8 cellular contexts compared by ENCODE assay signal in genomic region chr7:7567898-7568531, GRCh38. TPM values are rescaled to one million over a fixed set of nuclear protein-coding genes. Genes with fewer than 3 reads are reported as not detected.
DNase-seq lines count a peak whose midpoint lies in the region; ATAC-seq and TF ChIP-seq lines count a peak whose summit lies in the region.

No MANE protein-coding gene starts in this region.

- no peak for TF ChIP-seq CTCF in type B pancreatic cell (conservative IDR thresholded peaks at IDR 0.05)

- H3K27ac Mint-ChIP-seq in activated T-cell treated with anti-CD3 and anti-CD28 coated beads, Interleukin-2, amount 50 U/mL, for 72 hours: peak overlapping the region; percentile 84
- peak overlapping the region; percentile 73 for H3K27ac Mint-ChIP-seq in activated T-helper 1 cell treated with anti-CD3 and anti-CD28 coated beads, Interleukin-12 subunit alpha, Interleukin-12 subunit beta, Interleukin-2, Interleukin-4 antibody, amounts not matched to agents 30 ng/mL and 10 ng/mL and 1 ng/mL, durations not matched to agents 14 hours and 24 hours and 36 hours
- H3K27ac Mint-ChIP-seq in type B pancreatic cell: peak overlapping the region; percentile 90

- H3K9me3 Mint-ChIP-seq in activated T-cell treated with anti-CD3 and anti-CD28 coated beads, Interleukin-2, amount 50 U/mL, for 72 hours: no peaks in the 10 kb centered on the region
- no peaks in the 10 kb centered on the region for H3K9me3 Mint-ChIP-seq in activated T-helper 1 cell treated with anti-CD3 and anti-CD28 coated beads, Interleukin-12 subunit alpha, Interleukin-12 subunit beta, Interleukin-2, Interleukin-4 antibody, amounts not matched to agents 30 ng/mL and 10 ng/mL and 1 ng/mL, durations not matched to agents 14 hours and 24 hours and 36 hours
- H3K9me3 Mint-ChIP-seq in type B pancreatic cell: peaks cover 6% of the 10 kb centered on the region

- peaks cover 39% of the 10 kb centered on the region for H3K4me1 Mint-ChIP-seq in activated T-cell treated with anti-CD3 and anti-CD28 coated beads, Interleukin-2, amount 50 U/mL, for 72 hours (ENCODE audit: low read depth)
- peaks cover 40% of the 10 kb centered on the region for H3K4me1 Mint-ChIP-seq in activated T-helper 1 cell treated with anti-CD3 and anti-CD28 coated beads, Interleukin-12 subunit alpha, Interleukin-12 subunit beta, Interleukin-2, Interleukin-4 antibody, amounts not matched to agents 30 ng/mL and 10 ng/mL and 1 ng/mL, durations not matched to agents 14 hours and 24 hours and 36 hours (ENCODE audit: low read depth)
- H3K4me1 Mint-ChIP-seq in type B pancreatic cell (ENCODE audit: unreplicated experiment): peaks cover 25% of the 10 kb centered on the region

- peak overlapping the region; percentile 76 to 98 for H3K4me3 Mint-ChIP-seq in activated T-cell treated with anti-CD3 and anti-CD28 coated beads, Interleukin-2, amount 50 U/mL, for 72 hours
- H3K4me3 Mint-ChIP-seq in activated T-helper 1 cell treated with anti-CD3 and anti-CD28 coated beads, Interleukin-12 subunit alpha, Interleukin-12 subunit beta, Interleukin-2, Interleukin-4 antibody, amounts not matched to agents 30 ng/mL and 10 ng/mL and 1 ng/mL, durations not matched to agents 14 hours and 24 hours and 36 hours: peak overlapping the region; percentile 88
- H3K4me3 Mint-ChIP-seq in type B pancreatic cell: peak overlapping the region; percentile 88

- ATAC-seq in activated T-cell treated with anti-CD3 and anti-CD28 coated beads, Interleukin-2, amount 50 U/mL, for 72 hours (replicated peaks in 1 of 2): no peak
- no peak for ATAC-seq in HG03135 (IDR thresholded peaks at IDR 0.05; ENCODE audit: unreplicated experiment)

- DNase-seq in activated T-cell treated with anti-CD3 and anti-CD28 coated beads, Interleukin-2, amount 50 U/mL, for 72 hours: no peak
- DNase-seq in activated T-cell treated with anti-CD3 and anti-CD28 coated beads, Interleukin-2, amount 50 U/mL, for 1 hour: no peak
- no peak for DNase-seq in activated T-helper 1 cell treated with anti-CD3 and anti-CD28 coated beads, Interleukin-12 subunit alpha, Interleukin-12 subunit beta, Interleukin-2, Interleukin-4 antibody, amounts not matched to agents 30 ng/mL and 10 ng/mL and 1 ng/mL, durations not matched to agents 14 hours and 24 hours and 36 hours (ENCODE audit: low spot score)
- DNase-seq in left kidney (ENCODE audit: low read depth, low spot score): peak; percentile 13
- no peak for DNase-seq in type B pancreatic cell (ENCODE audit: extremely low spot score, unreplicated experiment)
- DNase-seq in activated CD4-positive, CD25-positive, alpha-beta regulatory T cell (lab: John Stamatoyannopoulos, UW): no peak
- DNase-seq in COR-L47 (lab: John Stamatoyannopoulos, UW): no peak

- peaks cover 3 to 8% of the 10 kb centered on the region in 2 donors for H3K36me3 Mint-ChIP-seq in activated T-cell treated with anti-CD3 and anti-CD28 coated beads, Interleukin-2, amount 50 U/mL, for 72 hours (ENCODE audit: insufficient read depth in 2 of 2)
- peaks cover 25% of the 10 kb centered on the region for H3K36me3 Mint-ChIP-seq in activated T-helper 1 cell treated with anti-CD3 and anti-CD28 coated beads, Interleukin-12 subunit alpha, Interleukin-12 subunit beta, Interleukin-2, Interleukin-4 antibody, amounts not matched to agents 30 ng/mL and 10 ng/mL and 1 ng/mL, durations not matched to agents 14 hours and 24 hours and 36 hours (ENCODE audit: low read depth)
- peaks cover 31% of the 10 kb centered on the region for H3K36me3 Mint-ChIP-seq in type B pancreatic cell

- H3K27me3 Mint-ChIP-seq in activated T-cell treated with anti-CD3 and anti-CD28 coated beads, Interleukin-2, amount 50 U/mL, for 72 hours (ENCODE audit: low read depth): no peaks in the 10 kb centered on the region
- H3K27me3 Mint-ChIP-seq in activated T-helper 1 cell treated with anti-CD3 and anti-CD28 coated beads, Interleukin-12 subunit alpha, Interleukin-12 subunit beta, Interleukin-2, Interleukin-4 antibody, amounts not matched to agents 30 ng/mL and 10 ng/mL and 1 ng/mL, durations not matched to agents 14 hours and 24 hours and 36 hours (ENCODE audit: insufficient read depth): no peaks in the 10 kb centered on the region
- H3K27me3 Mint-ChIP-seq in type B pancreatic cell: no peaks in the 10 kb centered on the region

- intact Hi-C loops in activated T-helper 1 cell treated with anti-CD3 and anti-CD28 coated beads, Interleukin-12 subunit alpha, Interleukin-12 subunit beta, Interleukin-2, Interleukin-4 antibody, amounts not matched to agents 30 ng/mL and 10 ng/mL and 1 ng/mL, durations not matched to agents 14 hours and 24 hours and 36 hours (cut with micrococcal nuclease): loop anchor here (2.0 to 10.0 kb wide), 5 partner anchors 17 to 629 kb away; partner anchors contain the start of gene RPA3

RNA-seq across cellular contexts. Expression of gene MIOS, which starts 1.3 kb away (rescaled TPM):
- 10 to 100 TPM; 49.5 to 60.7 TPM for total RNA-seq in activated T-cell treated with anti-CD3 and anti-CD28 coated beads, Interleukin-2, amount 50 U/mL, for 72 hours
- total RNA-seq in activated T-helper 1 cell treated with anti-CD3 and anti-CD28 coated beads, Interleukin-12 subunit alpha, Interleukin-12 subunit beta, Interleukin-2, Interleukin-4 antibody, amounts not matched to agents 30 ng/mL and 10 ng/mL and 1 ng/mL, durations not matched to agents 14 hours and 24 hours and 36 hours: 29.6 and 31.6 TPM in 2 replicates
- total RNA-seq in type B pancreatic cell (ENCODE audit: low replicate concordance): 43.6 and 49.9 TPM in 2 replicates

RNA-seq across cellular contexts. Expression of gene COL28A1, which starts 32.3 kb away (rescaled TPM):
- total RNA-seq in activated T-cell treated with anti-CD3 and anti-CD28 coated beads, Interleukin-2, amount 50 U/mL, for 72 hours: under 1 TPM; 0.16 to 0.29 TPM
- total RNA-seq in activated T-helper 1 cell treated with anti-CD3 and anti-CD28 coated beads, Interleukin-12 subunit alpha, Interleukin-12 subunit beta, Interleukin-2, Interleukin-4 antibody, amounts not matched to agents 30 ng/mL and 10 ng/mL and 1 ng/mL, durations not matched to agents 14 hours and 24 hours and 36 hours: not detected in 2 replicates
- total RNA-seq in type B pancreatic cell (ENCODE audit: low replicate concordance): 0.76 and 3.3 TPM in 2 replicates
